ENCODE assay signal across 27 cellular contexts in genomic region chr1:103373991-103374390, GRCh38.
"Had no signal": no experiment of that assay in that cellular context is flagged by ENCODE, and none has a peak within 500 bp of the region (broad histone marks: within the 10 kb centered on the region; RNA-seq: fewer than 3 reads in every experiment).

No MANE protein-coding gene starts in this region.

- H3K27me3 Mint-ChIP-seq: activated B cell treated with CpG ODN at 0.5 μM for 24 hours; activated CD4-positive, alpha-beta memory T cell treated with anti-CD3 and anti-CD28 coated beads, Interleukin-2, amount 10 ng/mL, durations not matched to agents 7 days and 5 days; activated CD4-positive, alpha-beta T cell treated with anti-CD3 and anti-CD28 coated beads, Interleukin-2, amount 10 ng/mL, durations not matched to agents 7 days and 5 days; activated naive CD4-positive, alpha-beta T cell treated with anti-CD3 and anti-CD28 coated beads, Interleukin-2, amount 10 ng/mL, durations not matched to agents 7 days and 5 days; activated naive CD8-positive, alpha-beta T cell treated with anti-CD3 and anti-CD28 coated beads for 36 hours; T-helper 17 cell had no signal

- H3K27ac Mint-ChIP-seq: activated B cell treated with CpG ODN at 0.5 μM for 24 hours; activated CD4-positive, alpha-beta memory T cell treated with anti-CD3 and anti-CD28 coated beads, Interleukin-2, amount 10 ng/mL, durations not matched to agents 7 days and 5 days; activated CD4-positive, alpha-beta T cell treated with anti-CD3 and anti-CD28 coated beads, Interleukin-2, amount 10 ng/mL, durations not matched to agents 7 days and 5 days; activated naive CD4-positive, alpha-beta T cell treated with anti-CD3 and anti-CD28 coated beads, Interleukin-2, amount 10 ng/mL, durations not matched to agents 7 days and 5 days; activated naive CD8-positive, alpha-beta T cell treated with anti-CD3 and anti-CD28 coated beads for 36 hours; activated T-helper 2 cell treated with anti-CD3 and anti-CD28 coated beads, Interferon-gamma antibody, Interleukin-2, Interleukin-4, amounts not matched to agents 10 μg/mL and 5 μg/mL and 100 μg/mL, durations not matched to agents 14 hours and 24 hours and 36 hours; T-helper 17 cell had no signal

- H3K9me3 Mint-ChIP-seq: activated B cell treated with CpG ODN at 0.5 μM for 24 hours; activated CD4-positive, alpha-beta memory T cell treated with anti-CD3 and anti-CD28 coated beads, Interleukin-2, amount 10 ng/mL, durations not matched to agents 7 days and 5 days; activated CD4-positive, alpha-beta T cell treated with anti-CD3 and anti-CD28 coated beads, Interleukin-2, amount 10 ng/mL, durations not matched to agents 7 days and 5 days; activated naive CD8-positive, alpha-beta T cell treated with anti-CD3 and anti-CD28 coated beads for 36 hours; activated T-helper 2 cell treated with anti-CD3 and anti-CD28 coated beads, Interferon-gamma antibody, Interleukin-2, Interleukin-4, amounts not matched to agents 10 μg/mL and 5 μg/mL and 100 μg/mL, durations not matched to agents 14 hours and 24 hours and 36 hours had no signal

- H3K4me3 Mint-ChIP-seq: activated B cell treated with CpG ODN at 0.5 μM for 24 hours; activated CD4-positive, alpha-beta memory T cell treated with anti-CD3 and anti-CD28 coated beads, Interleukin-2, amount 10 ng/mL, durations not matched to agents 7 days and 5 days; activated CD4-positive, alpha-beta T cell treated with anti-CD3 and anti-CD28 coated beads, Interleukin-2, amount 10 ng/mL, durations not matched to agents 7 days and 5 days; activated naive CD4-positive, alpha-beta T cell treated with anti-CD3 and anti-CD28 coated beads, Interleukin-2, amount 10 ng/mL, durations not matched to agents 7 days and 5 days; activated naive CD8-positive, alpha-beta T cell treated with anti-CD3 and anti-CD28 coated beads for 36 hours; T-helper 17 cell had no signal

- H3K4me1 Mint-ChIP-seq: activated B cell treated with CpG ODN at 0.5 μM for 24 hours; activated CD4-positive, alpha-beta memory T cell treated with anti-CD3 and anti-CD28 coated beads, Interleukin-2, amount 10 ng/mL, durations not matched to agents 7 days and 5 days; activated CD4-positive, alpha-beta T cell treated with anti-CD3 and anti-CD28 coated beads, Interleukin-2, amount 10 ng/mL, durations not matched to agents 7 days and 5 days; activated naive CD4-positive, alpha-beta T cell treated with anti-CD3 and anti-CD28 coated beads, Interleukin-2, amount 10 ng/mL, durations not matched to agents 7 days and 5 days; activated naive CD8-positive, alpha-beta T cell treated with anti-CD3 and anti-CD28 coated beads for 36 hours; T-helper 17 cell had no signal

- H3K4me1 ChIP-seq: breast epithelium had no signal

- H3K27me3 ChIP-seq: breast epithelium, MG63 had no signal

- H3K9me3 ChIP-seq: MG63 had no signal

- H3K36me3 Mint-ChIP-seq: activated naive CD4-positive, alpha-beta T cell treated with anti-CD3 and anti-CD28 coated beads, Interleukin-2, amount 10 ng/mL, durations not matched to agents 7 days and 5 days; activated naive CD8-positive, alpha-beta T cell treated with anti-CD3 and anti-CD28 coated beads for 36 hours had no signal

- H3K27ac ChIP-seq: breast epithelium had no signal

- H3K4me3 ChIP-seq: breast epithelium, MG63 had no signal

- H3K36me3 ChIP-seq: breast epithelium, MG63 had no signal

- DNase-seq: activated B cell treated with CpG ODN at 0.5 μM for 24 hours; activated CD4-positive, alpha-beta memory T cell treated with anti-CD3 and anti-CD28 coated beads, Interleukin-2, amount 10 ng/mL, durations not matched to agents 7 days and 5 days; activated CD4-positive, alpha-beta T cell treated with anti-CD3 and anti-CD28 coated beads, Interleukin-2, amount 10 ng/mL, durations not matched to agents 7 days and 5 days; activated gamma-delta T cell treated with Interleukin-2 at 50 U/mL for 16 hours; activated naive CD4-positive, alpha-beta T cell treated with anti-CD3 and anti-CD28 coated beads, Interleukin-2, amount 10 ng/mL, durations not matched to agents 7 days and 5 days; activated naive CD8-positive, alpha-beta T cell treated with anti-CD3 and anti-CD28 coated beads for 36 hours; activated T-cell treated with anti-CD3 and anti-CD28 coated beads for 4 hours; activated T-cell treated with anti-CD3 and anti-CD28 coated beads, Interleukin-2, amount 50 U/mL, for 48 hours; central memory CD4-positive, alpha-beta T cell; MG63; MV-4-11; NCI-H1092 treated with DMSO at 0.1 percent for 48 hours; NCI-H1417 treated with DMSO at 0.1 percent for 48 hours; NCI-H1694; NCI-H2029; NCI-H2107; NCI-H2171 treated with DMSO at 0.1 percent for 48 hours; NCI-H345; NCI-H510A; NCI-H526 treated with DMSO at 0.1 percent for 48 hours; NK-92 treated with Interleukin-12 subunit alpha and Interleukin-12 subunit beta, amount 100 ng/mL, for 24 hours; PC-3; SHP77 treated with DMSO at 0.1 percent for 48 hours; T-helper 17 cell; T-helper 9 cell had no signal
